Comparison of ENCODE assay signal across 8 cellular contexts in genomic region chr12:69639400-69640016, GRCh38. TPM values are rescaled to one million over a fixed set of nuclear protein-coding genes. Genes with fewer than 3 reads are reported as not detected.
A peak's percentile ranks its signal among the peaks of the same experiment; 100 is the strongest.
DNase-seq lines count a peak whose midpoint lies in the region; ATAC-seq and TF ChIP-seq lines count a peak whose summit lies in the region.

No MANE protein-coding gene starts in this region.

- H3K79me2 ChIP-seq in hepatocyte, result no peaks in the 10 kb centered on the region

- TF ChIP-seq CTCF in GM12873 (IDR thresholded peaks at IDR 0.05; ENCODE audit: insufficient read depth, low read depth, low read length, missing control alignments) (peak; percentile 96), hepatocyte (IDR thresholded peaks at IDR 0.05; ENCODE audit: poor library complexity) (peak; percentile 81)

- H3K36me3 ChIP-seq in H7 (replicated peaks; ENCODE audit: control insufficient read depth, insufficient read depth, low read length) (no peaks in the 10 kb centered on the region), hepatocyte (replicated peaks; ENCODE audit: insufficient read depth, low read depth) (no peaks in the 10 kb centered on the region)

- WGBS in hepatocyte (ENCODE audit: low lambda C conversion rate, missing lambda C conversion rate), result 23% methylated on average over 12 of the region's 12 CpGs

- no peak overlapping the region for H2AFZ ChIP-seq in hepatocyte

- no peak for ATAC-seq in HG02840 (IDR thresholded peaks at IDR 0.05; ENCODE audit: low FRiP score, unreplicated experiment)

- H3K4me2 ChIP-seq in hepatocyte, result no peak overlapping the region

- no peak overlapping the region for H3K4me3 ChIP-seq in H7 (ENCODE audit: insufficient read depth, low read depth, low read length)
- no peak overlapping the region for H3K4me3 ChIP-seq in hepatocyte

- no peaks in the 10 kb centered on the region for H4K20me1 ChIP-seq in hepatocyte (ENCODE audit: insufficient read depth, poor library complexity, severe bottlenecking)

- DNase-seq in H7 (peak; percentile 79), M059J (ENCODE audit: low read depth) (peak; percentile 66), T-helper 2 cell (peak; percentile 14 to 76 (median 36)), amygdala (lab: John Stamatoyannopoulos, UW) (peak in 31 of 56 donors; percentile 1 to 60 (median 15)), hepatocyte (ENCODE audit: low spot score) (peak; percentile 85)
- peak; percentile 23 to 45 for DNase-seq in stimulated activated CD4-positive, alpha-beta T cell treated with anti-CD3 and anti-CD28 coated beads, Interleukin-12 subunit alpha, Interleukin-12 subunit beta, amount 100 ng/mL, for 24 hours (ENCODE audit: low read depth in 2 of 2)

- no peaks in the 10 kb centered on the region for H3K9me2 ChIP-seq in hepatocyte (replicated peaks; ENCODE audit: insufficient read depth)

- H3K9me3 ChIP-seq in hepatocyte (ENCODE audit: low read depth), result no peaks in the 10 kb centered on the region

- H3K27me3 ChIP-seq in H7 (ENCODE audit: control insufficient read depth, insufficient read depth, low read length) (no peaks in the 10 kb centered on the region), hepatocyte (no peaks in the 10 kb centered on the region)

- H3K27ac ChIP-seq in hepatocyte, result no peak overlapping the region

- no peaks in the 10 kb centered on the region for H3K4me1 ChIP-seq in hepatocyte (ENCODE audit: insufficient read depth)

RNA-seq across cellular contexts. Expression of gene LRRC10, which starts 28.8 kb away (rescaled TPM):
- not detected in 2 replicates for total RNA-seq in H7 (2014; rRNA removed; shearing (Covaris generic))
- total RNA-seq in M059J (2014; rRNA removed; shearing (Covaris generic)), result not detected in 2 replicates
- total RNA-seq in hepatocyte, result not detected in 2 replicates
- polyA plus RNA-seq in hepatocyte, result not detected in 2 replicates

RNA-seq across cellular contexts. Expression of gene CCT2, which starts 54.2 kb away (rescaled TPM):
- total RNA-seq in H7 (2014; rRNA removed; shearing (Covaris generic)), result 480 and 506 TPM in 2 replicates
- total RNA-seq in M059J (2014; rRNA removed; shearing (Covaris generic)), result 215 and 244 TPM in 2 replicates
- total RNA-seq in hepatocyte, result 188 and 206 TPM in 2 replicates
- 168 and 177 TPM in 2 replicates for polyA plus RNA-seq in hepatocyte

RNA-seq across cellular contexts. Expression of gene BEST3, which starts 59.6 kb away (rescaled TPM):
- not detected in 2 replicates for total RNA-seq in H7 (2014; rRNA removed; shearing (Covaris generic))
- total RNA-seq in M059J (2014; rRNA removed; shearing (Covaris generic)), result 0.02 TPM in 1 of 2 replicates, not detected in the other
- total RNA-seq in hepatocyte, result 0.08 and 0.60 TPM in 2 replicates
- polyA plus RNA-seq in hepatocyte, result 0.34 TPM in 1 of 2 replicates, not detected in the other

Comparison
In these comparisons a context has a peak if more than half of its experiments do, and no peak if none do; other contexts are left out.
1. DNase-seq: peak in every context shown above with its lines; median percentile 85 in hepatocyte; 79 in H7; 66 in M059J; 36 in T-helper 2 cell; 34 in stimulated activated CD4-positive, alpha-beta T cell treated with anti-CD3 and anti-CD28 coated beads, Interleukin-12 subunit alpha, Interleukin-12 subunit beta, amount 100 ng/mL, for 24 hours; 15 in amygdala.